ENCODE assay signal across 1 cellular context in genomic region chr11:77654770-77655434, GRCh38.
TF ChIP-seq lines count a peak whose summit lies in the region.

No MANE protein-coding gene starts in this region.

TF ChIP-seq in K562, 482 proteins besides CTCF, POLR2A, EP300 and RAD21 (continued from another document):
- peak; percentile 39 for TF ChIP-seq CBFA2T3 (IDR thresholded peaks at IDR 0.05)
- no peak for TF ChIP-seq ZNF217 (CRISPR knock-in tag; IDR thresholded peaks at IDR 0.05)
- TF ChIP-seq TCF3 (CRISPR knock-in tag; IDR thresholded peaks at IDR 0.05), result 0 out of 2 replicates have a peak, but pooled peaks have one; percentile 12
- peak; percentile 57 for TF ChIP-seq DPF2 (IDR thresholded peaks at IDR 0.05)
- TF ChIP-seq, protein P1, sequence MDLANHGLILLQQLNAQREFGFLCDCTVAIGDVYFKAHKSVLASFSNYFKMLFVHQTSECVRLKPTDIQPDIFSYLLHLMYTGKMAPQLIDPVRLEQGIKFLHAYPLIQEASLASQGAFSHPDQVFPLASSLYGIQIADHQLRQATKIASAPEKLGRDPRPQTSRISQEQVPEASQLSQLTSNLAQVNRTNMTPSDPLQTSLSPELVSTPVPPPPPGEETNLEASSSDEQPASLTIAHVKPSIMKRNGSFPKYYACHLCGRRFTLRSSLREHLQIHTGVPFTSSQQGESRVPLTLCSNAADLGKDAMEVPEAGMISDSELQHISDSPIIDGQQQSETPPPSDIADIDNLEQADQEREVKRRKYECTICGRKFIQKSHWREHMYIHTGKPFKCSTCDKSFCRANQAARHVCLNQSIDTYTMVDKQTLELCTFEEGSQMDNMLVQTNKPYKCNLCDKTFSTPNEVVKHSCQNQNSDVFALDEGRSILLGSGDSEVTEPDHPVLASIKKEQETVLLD (IDR thresholded peaks at IDR 0.05), result no peak
- TF ChIP-seq ZNF121 (CRISPR knock-in tag; conservative IDR thresholded peaks at IDR 0.05), result peak; percentile 93
- peak in 1 of 2 experiments; percentile 16; a peak in 1 of 4 replicates for TF ChIP-seq TRIM24 (IDR thresholded peaks at IDR 0.05)
- no peak for TF ChIP-seq HSF4 (CRISPR knock-in tag; IDR thresholded peaks at IDR 0.05; ENCODE audit: borderline replicate concordance)
- peak; percentile 95 for TF ChIP-seq ZNF384 (IDR thresholded peaks at IDR 0.05; ENCODE audit: low read depth, low read length)
- peak; percentile 14 to 43; a peak in 2 of 4 replicates for TF ChIP-seq KDM1A (IDR thresholded peaks at IDR 0.05)
- TF ChIP-seq SMARCE1 (IDR thresholded peaks at IDR 0.05), result 0 out of 2 replicates have a peak, but pooled peaks have one; percentile 18
